36 cellular contexts compared by ENCODE assay signal in genomic region chrX:116173006-116173405, GRCh38. TPM values are rescaled to one million over a fixed set of nuclear protein-coding genes. Genes with fewer than 3 reads are reported as not detected.
"Had no signal": no experiment of that assay in that cellular context is flagged by ENCODE, and none has a peak within 500 bp of the region (broad histone marks: within the 10 kb centered on the region; RNA-seq: fewer than 3 reads in every experiment).

No MANE protein-coding gene starts in this region.

- H3K27ac ChIP-seq: brain microvascular endothelial cell, PC-9, RWPE1, WERI-Rb-1 had no signal

- H3K4me2 ChIP-seq: PC-9 had no signal

- H3K9me3 ChIP-seq: MG63 had no signal

- ATAC-seq: activated CD8-positive, alpha-beta T cell treated with anti-CD3 and anti-CD28 coated beads for 36 hours; activated T-cell treated with anti-CD3 and anti-CD28 coated beads, Interleukin-2, amount 50 U/mL, for 72 hours; activated T-helper 17 cell treated with anti-CD3 and anti-CD28 coated beads, Interleukin-2, amount 50 U/mL, for 72 hours; Right ventricle myocardium inferior had no signal

- H2AFZ ChIP-seq: PC-9 had no signal

- H3K4me3 ChIP-seq: MG63, PC-9 had no signal

- DNase-seq: activated CD4-positive, alpha-beta T cell treated with anti-CD3 and anti-CD28 coated beads, Interleukin-2, amount 10 ng/mL, durations not matched to agents 24 days and 14 days; activated CD4-positive, alpha-beta T cell treated with anti-CD3 and anti-CD28 coated beads, Interleukin-2, amount 50 U/mL, for 4 hours; activated CD8-positive, alpha-beta T cell treated with anti-CD3 and anti-CD28 coated beads for 36 hours; activated effector memory CD4-positive, alpha-beta T cell treated with anti-CD3 and anti-CD28 coated beads, Interleukin-2, amount 50 U/mL, for 16 hours; activated naive CD4-positive, alpha-beta T cell; activated naive CD4-positive, alpha-beta T cell treated with anti-CD3 and anti-CD28 coated beads, Interleukin-2, amount 50 U/mL, for 16 hours; activated naive CD8-positive, alpha-beta T cell treated with anti-CD3 and anti-CD28 coated beads for 36 hours; activated T-cell treated with anti-CD3 and anti-CD28 coated beads, Interleukin-2, amount 50 U/mL, for 1 hour; activated T-cell treated with anti-CD3 and anti-CD28 coated beads, Interleukin-2, amount 50 U/mL, for 72 hours; amniotic stem cell; aorta; brain microvascular endothelial cell; central memory CD4-positive, alpha-beta T cell; Karpas-422; KBM-7; MG63; NCI-H1092; NCI-H1436 treated with DMSO at 0.1 percent for 48 hours; NCI-H1694 treated with DMSO at 0.1 percent for 48 hours; NCI-H2029; NCI-H2107; NCI-H226; NCI-H446 treated with DMSO at 0.1 percent for 48 hours; NCI-H524; NCI-H69; NK-92 treated with Interleukin-12 subunit alpha and Interleukin-12 subunit beta, amount 100 ng/mL, for 24 hours; PC-9; SIG-M5; T1000; WERI-Rb-1 had no signal

- H3K36me3 ChIP-seq: brain microvascular endothelial cell, MG63, WERI-Rb-1 had no signal

- H3K27me3 ChIP-seq: brain microvascular endothelial cell, MG63 had no signal

RNA-seq across cellular contexts. Expression of gene AGTR2, which starts 2.5 kb away (rescaled TPM):
- total RNA-seq: activated CD4-positive, alpha-beta T cell treated with anti-CD3 and anti-CD28 coated beads, Interleukin-2, amount 10 ng/mL, durations not matched to agents 24 days and 14 days; activated CD8-positive, alpha-beta memory T cell treated with anti-CD3 and anti-CD28 coated beads for 36 hours; activated CD8-positive, alpha-beta T cell treated with anti-CD3 and anti-CD28 coated beads for 36 hours; activated naive CD8-positive, alpha-beta T cell treated with anti-CD3 and anti-CD28 coated beads for 36 hours; activated T-cell treated with anti-CD3 and anti-CD28 coated beads, Interleukin-2, amount 50 U/mL, for 72 hours; activated T-helper 17 cell treated with anti-CD3 and anti-CD28 coated beads, Interleukin-2, amount 50 U/mL, for 72 hours; PC-9; T-helper 1 cell treated with Interleukin-12 subunit alpha and Interleukin-12 subunit beta and Interleukin-4 antibody, amounts not matched to agents 30 ng/mL and 1 ng/mL, for 36 hours; T-helper 2 cell treated with Interferon-gamma antibody and Interleukin-4, amounts not matched to agents 100 ng/mL and 5 ng/mL, for 36 hours had no signal
- polyA plus RNA-seq: aorta had no signal
